In the genomic region with DNA sequence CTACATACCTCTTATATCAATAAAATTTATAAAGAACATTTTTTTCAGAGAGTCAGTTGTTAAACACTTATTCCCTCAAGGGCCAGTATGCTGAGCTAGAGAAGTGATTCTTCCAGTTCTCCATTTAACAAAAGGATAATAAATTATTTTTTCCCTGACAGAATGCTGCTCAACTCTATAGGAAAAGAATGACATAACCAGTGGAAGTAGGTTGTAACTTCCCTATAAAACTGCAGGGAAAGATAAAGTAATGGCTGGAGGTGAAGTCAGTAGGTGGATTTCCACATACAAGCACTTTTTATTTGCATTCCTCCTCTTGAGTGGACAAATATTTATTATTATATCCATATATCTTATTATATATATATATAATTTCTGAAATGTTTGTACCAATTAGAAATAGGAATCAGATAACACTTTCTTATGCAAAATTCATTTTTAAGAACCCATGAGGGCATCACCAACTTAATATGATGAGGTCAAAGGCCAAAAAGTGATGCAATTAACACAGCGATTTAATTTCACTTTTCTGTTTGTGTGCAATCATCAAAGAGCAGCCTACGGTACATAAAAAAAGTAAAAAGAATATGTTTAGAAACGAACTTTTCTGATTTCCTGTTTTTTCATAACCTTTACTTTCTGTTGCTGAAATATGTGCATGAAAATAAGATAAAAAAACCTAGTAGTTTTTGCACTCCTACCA, we compare ENCODE assay signal across 16 cellular contexts.
DNase-seq lines count a peak whose midpoint lies in the region; TF ChIP-seq lines count a peak whose summit lies in the region.
"Had no signal": no experiment of that assay in that cellular context is flagged by ENCODE, and none has a peak within 500 bp of the region (broad histone marks: within the 10 kb centered on the region; RNA-seq: fewer than 3 reads in every experiment).

No MANE protein-coding gene starts in this region.

- no peaks in the 10 kb centered on the region for H3K4me1 ChIP-seq in vagina
- H3K4me1 ChIP-seq: BLaER1 treated with 17β-estradiol and CSF1 and Interleukin-3, amounts not matched to agents 10 nM and 100 nM had no signal

- no peaks in the 10 kb centered on the region for H3K27me3 ChIP-seq in vagina
- H3K27me3 ChIP-seq: BLaER1 treated with 17β-estradiol and CSF1 and Interleukin-3, amounts not matched to agents 10 nM and 100 nM had no signal

- intact Hi-C loops in vagina (cut with DNase I), result no loop called here

- H3K36me3 ChIP-seq in vagina, result no peaks in the 10 kb centered on the region
- H3K36me3 ChIP-seq: BLaER1 treated with 17β-estradiol and CSF1 and Interleukin-3, amounts not matched to agents 10 nM and 100 nM had no signal

- H3K9me3 ChIP-seq in vagina, result no peaks in the 10 kb centered on the region
- H3K9me3 ChIP-seq: BLaER1 treated with 17β-estradiol and CSF1 and Interleukin-3, amounts not matched to agents 10 nM and 100 nM had no signal

- H3K4me3 ChIP-seq in LNCaP clone FGC (ENCODE audit: low read depth, low read length) (no peak overlapping the region), vagina (no peak overlapping the region)
- H3K4me3 ChIP-seq: BLaER1 treated with 17β-estradiol and CSF1 and Interleukin-3, amounts not matched to agents 10 nM and 100 nM had no signal

- peak; percentile 27 for DNase-seq in NCI-H510A treated with DMSO at 0.1 percent for 48 hours (lab: John Stamatoyannopoulos, UW)
- DNase-seq in NCI-H510A (lab: John Stamatoyannopoulos, UW), result no peak
- DNase-seq in LNCaP clone FGC (ENCODE audit: low read depth), result peak; percentile 80
- peak; percentile 6 for DNase-seq in middle frontal gyrus (ENCODE audit: extremely low spot score, low spot score)
- no peak for DNase-seq in activated CD8-positive, alpha-beta memory T cell treated with anti-CD3 and anti-CD28 coated beads, Interleukin-2, amount 50 U/mL, for 4 hours
- no peak for DNase-seq in vagina (ENCODE audit: extremely low spot score in 2 of 2)
- DNase-seq in NCI-H1694 treated with DMSO at 0.1 percent for 48 hours (lab: John Stamatoyannopoulos, UW), result no peak
- DNase-seq: 8988T; Calu3; CD8-positive, alpha-beta T cell; DMS79 treated with DMSO at 0.1 percent for 48 hours; GF-D8; GOT3; H7; IMR-90 had no signal

- H3K27ac ChIP-seq in vagina, result no peak overlapping the region
- H3K27ac ChIP-seq: BLaER1 treated with 17β-estradiol and CSF1 and Interleukin-3, amounts not matched to agents 10 nM and 100 nM had no signal

- no peak for TF ChIP-seq POLR2A in vagina (IDR thresholded peaks at IDR 0.05)

- TF ChIP-seq CTCF in LNCaP clone FGC (IDR thresholded peaks at IDR 0.05; ENCODE audit: control insufficient read depth, extremely low read depth, insufficient read depth) (no peak), vagina (IDR thresholded peaks at IDR 0.05) (no peak)

Comparison
In these comparisons a context has a peak if more than half of its experiments do, and no peak if none do; other contexts are left out.
1. DNase-seq: peak in NCI-H510A treated with DMSO at 0.1 percent for 48 hours (single experiment), LNCaP clone FGC (single experiment) and middle frontal gyrus (single experiment); none in NCI-H510A (single experiment), activated CD8-positive, alpha-beta memory T cell treated with anti-CD3 and anti-CD28 coated beads, Interleukin-2, amount 50 U/mL, for 4 hours (single experiment), vagina (0 of 2) and NCI-H1694 treated with DMSO at 0.1 percent for 48 hours (single experiment).